In the genomic region with DNA sequence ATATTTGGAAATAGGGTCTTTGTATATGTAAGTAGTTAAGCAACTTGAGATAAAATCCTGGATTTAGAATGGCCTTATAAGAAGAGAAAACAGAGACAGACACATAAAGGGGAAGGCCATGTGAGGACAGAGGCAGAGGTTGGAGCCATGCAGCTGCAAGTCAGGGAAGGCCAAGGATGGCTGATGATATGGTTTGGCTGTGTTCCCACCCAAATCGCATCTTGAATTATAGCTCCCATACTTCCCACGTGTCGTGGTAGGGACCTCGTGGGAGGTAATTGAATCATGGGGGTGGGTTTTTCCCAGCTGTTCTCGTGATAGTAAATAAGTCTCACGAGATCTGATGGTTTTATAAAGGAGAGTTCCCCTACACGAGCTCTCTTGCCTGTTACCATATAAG, we compare ENCODE assay signal across 14 cellular contexts.
A peak's percentile ranks its signal among the peaks of the same experiment; 100 is the strongest.
DNase-seq lines count a peak whose midpoint lies in the region; ATAC-seq, FAIRE-seq and TF ChIP-seq lines count a peak whose summit lies in the region.
"Had no signal": no experiment of that assay in that cellular context is flagged by ENCODE, and none has a peak within 500 bp of the region (broad histone marks: within the 10 kb centered on the region; RNA-seq: fewer than 3 reads in every experiment).

No MANE protein-coding gene starts in this region.

- H3K27me3 ChIP-seq in endocrine pancreas (ENCODE audit: control insufficient read depth, insufficient read depth, low read length) = no peaks in the 10 kb centered on the region
- no peaks in the 10 kb centered on the region for H3K27me3 ChIP-seq in colonic mucosa
- H3K27me3 ChIP-seq in HepG2 (ENCODE audit: control insufficient read depth in 1 of 2, insufficient read depth in 2 of 2, low read length in 2 of 2) = peaks cover 0 to 3% of the 10 kb centered on the region in 2 experiments; a peak in 3 of 5 replicates

- H3K4me1 ChIP-seq in endocrine pancreas (ENCODE audit: control insufficient read depth, insufficient read depth, low read length) (no peaks in the 10 kb centered on the region), colonic mucosa (no peaks in the 10 kb centered on the region), HepG2 (ENCODE audit: insufficient read depth, low read length) (no peaks in the 10 kb centered on the region)

- POLR2A ChIA-PET in HepG2 (lab: Yijun Ruan, JAX) = no interaction called here

- no peak overlapping the region for H3K27ac ChIP-seq in colonic mucosa
- H3K27ac ChIP-seq in HepG2 (ENCODE audit: extremely low read length, insufficient read depth, low read length) = no peak overlapping the region
- H3K27ac ChIP-seq: GM23248 had no signal

- DNase-seq in H4 (ENCODE audit: low spot score) = peak; percentile 26
- DNase-seq in colonic mucosa = no peak
- no peak for DNase-seq in HepG2 (ENCODE audit: low spot score)
- no peak for DNase-seq in germinal center (ENCODE audit: low spot score)
- DNase-seq in stimulated activated CD4-positive, alpha-beta T cell treated with anti-CD3 and anti-CD28 coated beads, Interleukin-2, amount 100 ng/mL, for 24 hours = no peak
- DNase-seq: Caco-2; CD8-positive, alpha-beta memory T cell; GM23248; H9 had no signal

- ATAC-seq in HepG2 = no peak
- ATAC-seq: A549, GM12878 had no signal

- no TSS peak for BruUV-seq in HepG2 (replicated peaks; lab: Mats Ljungman, UMichigan)

- intact Hi-C loops in colonic mucosa (cut with DNase I) = no loop called here
- intact Hi-C loops in HepG2 (cut with micrococcal nuclease; ENCODE audit: unreplicated experiment) = no loop called here

- 17% methylated on average over 7 of the region's 7 CpGs for WGBS in HepG2 (ENCODE audit: low lambda C conversion rate)

- no peak overlapping the region for H3K4me2 ChIP-seq in HepG2 (ENCODE audit: low read depth, low read length)

- no peak for TF ChIP-seq EP300 in HepG2 (IDR thresholded peaks at IDR 0.05; ENCODE audit: low read depth in 2 of 2, low read length in 2 of 2)
- TF ChIP-seq EP300 in HepG2 (CRISPR knock-in tag; IDR thresholded peaks at IDR 0.05; ENCODE audit: borderline replicate concordance) = no peak

- no peaks in the 10 kb centered on the region for H4K20me1 ChIP-seq in HepG2 (ENCODE audit: insufficient read depth, low read length)

- FAIRE-seq in HepG2 (lab: Jason Lieb, UNC) = no peak
- FAIRE-seq: A549, GM12878, GM18507 had no signal

- H3K36me3 ChIP-seq in endocrine pancreas (ENCODE audit: control insufficient read depth, insufficient read depth, low read length) (no peaks in the 10 kb centered on the region), colonic mucosa (no peaks in the 10 kb centered on the region), HepG2 (replicated peaks in 1 of 2; ENCODE audit: control insufficient read depth in 1 of 2, insufficient read depth in 2 of 2, low read length in 2 of 2) (no peaks in the 10 kb centered on the region)

- TF ChIP-seq POLR2A in HepG2 (IDR thresholded peaks at IDR 0.05; ENCODE audit: insufficient read depth in 1 of 2, low read depth in 2 of 2, low read length in 2 of 2) = no peak

- peak overlapping the region; percentile 23 for H3K9ac ChIP-seq in endocrine pancreas (ENCODE audit: control insufficient read depth, insufficient read depth, low read length)
- H3K9ac ChIP-seq in colonic mucosa (ENCODE audit: low read depth in 2 of 2, low read length in 2 of 2) = no peak overlapping the region
- H3K9ac ChIP-seq in HepG2 (ENCODE audit: insufficient read depth, low read depth, low read length) = no peak overlapping the region
- H3K9ac ChIP-seq: GM23248 had no signal

- in situ Hi-C loops in HepG2 (cut with HindIII; ENCODE audit: extremely low pct_ligation_motif_present, low pct_unique_long_range_greater_than_20kb) = no loop called here

- TF ChIP-seq CTCF in colonic mucosa (IDR thresholded peaks at IDR 0.05) = no peak
- TF ChIP-seq CTCF in HepG2 (CRISPR knock-in tag; IDR thresholded peaks at IDR 0.05) = no peak

- H3K4me3 ChIP-seq in endocrine pancreas (ENCODE audit: control insufficient read depth, insufficient read depth, low read length) = no peak overlapping the region
- no peak overlapping the region for H3K4me3 ChIP-seq in colonic mucosa
- H3K4me3 ChIP-seq in HepG2 (replicated peaks in 1 of 3; ENCODE audit: insufficient read depth in 1 of 3, low read depth in 2 of 3, low read length in 3 of 3) = no peak overlapping the region
- H3K4me3 ChIP-seq: A549, GM12878, GM23248 had no signal

- H3K79me2 ChIP-seq in HepG2 (ENCODE audit: insufficient read depth, low read length) = no peaks in the 10 kb centered on the region

- no peak for TF ChIP-seq RAD21 in HepG2 (CRISPR knock-in tag; IDR thresholded peaks at IDR 0.05)

- H2AFZ ChIP-seq in HepG2 (ENCODE audit: low read length) = no peak overlapping the region
- H2AFZ ChIP-seq: GM23248 had no signal

- CTCF ChIA-PET in HepG2 (lab: Yijun Ruan, JAX; ENCODE audit: low intra/inter-chr PET ratio, low total read pairs) = no interaction called here

- H3K9me3 ChIP-seq in endocrine pancreas (ENCODE audit: control insufficient read depth, low read length) (no peaks in the 10 kb centered on the region), colonic mucosa (no peaks in the 10 kb centered on the region), HepG2 (ENCODE audit: low read length) (no peaks in the 10 kb centered on the region)
- H3K9me3 ChIP-seq: A549, Caco-2 had no signal

TF ChIP-seq in PFSK-1, 5 proteins besides CTCF, POLR2A, EP300 and RAD21:
- TF ChIP-seq SIN3A (IDR thresholded peaks at IDR 0.05; ENCODE audit: borderline replicate concordance, insufficient read depth, low read length) (peak; percentile 78; the same call in 1 of the 2 replicates), TAF1 (IDR thresholded peaks at IDR 0.05; ENCODE audit: borderline replicate concordance, insufficient read depth, low read length) (no peak)

TF ChIP-seq in HepG2, 621 proteins besides CTCF, POLR2A, EP300 and RAD21:
- TF ChIP-seq MED8 (CRISPR knock-in tag; IDR thresholded peaks at IDR 0.05; ENCODE audit: insufficient replicate concordance) (no peak), HNRNPK (IDR thresholded peaks at IDR 0.05; ENCODE audit: low read depth, low read length, poor library complexity, severe bottlenecking) (no peak), U2AF2 (IDR thresholded peaks at IDR 0.05; ENCODE audit: low read depth, low read length) (no peak)
- TF ChIP-seq, protein P1, sequence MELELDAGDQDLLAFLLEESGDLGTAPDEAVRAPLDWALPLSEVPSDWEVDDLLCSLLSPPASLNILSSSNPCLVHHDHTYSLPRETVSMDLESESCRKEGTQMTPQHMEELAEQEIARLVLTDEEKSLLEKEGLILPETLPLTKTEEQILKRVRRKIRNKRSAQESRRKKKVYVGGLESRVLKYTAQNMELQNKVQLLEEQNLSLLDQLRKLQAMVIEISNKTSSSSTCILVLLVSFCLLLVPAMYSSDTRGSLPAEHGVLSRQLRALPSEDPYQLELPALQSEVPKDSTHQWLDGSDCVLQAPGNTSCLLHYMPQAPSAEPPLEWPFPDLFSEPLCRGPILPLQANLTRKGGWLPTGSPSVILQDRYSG (CRISPR knock-in tag; IDR thresholded peaks at IDR 0.05) = no peak
